ENCODE assay signal across 36 cellular contexts in genomic region chr6:65943548-65943947, GRCh38.
"Had no signal": no experiment of that assay in that cellular context is flagged by ENCODE, and none has a peak within 500 bp of the region (broad histone marks: within the 10 kb centered on the region; RNA-seq: fewer than 3 reads in every experiment).

No MANE protein-coding gene starts in this region.

- H3K4me1 ChIP-seq: body of pancreas, breast epithelium, esophagus muscularis mucosa, foreskin keratinocyte, gastrocnemius medialis, heart left ventricle had no signal

- ATAC-seq: activated CD8-positive, alpha-beta T cell treated with anti-CD3 and anti-CD28 coated beads for 36 hours; activated T-cell treated with anti-CD3 and anti-CD28 coated beads, Interleukin-2, amount 50 U/mL, for 4 hours; activated T-helper 17 cell treated with anti-CD3 and anti-CD28 coated beads, Interleukin-2, amount 50 U/mL, for 72 hours; body of pancreas; effector memory CD8-positive, alpha-beta T cell; foreskin keratinocyte; gastrocnemius medialis; heart left ventricle; T-helper 17 cell had no signal

- H3K4me1 Mint-ChIP-seq: activated B cell treated with CpG ODN at 0.5 μM for 24 hours; activated CD4-positive, alpha-beta T cell treated with anti-CD3 and anti-CD28 coated beads, Interleukin-2, amount 10 ng/mL, durations not matched to agents 7 days and 5 days; activated T-helper 17 cell treated with anti-CD3 and anti-CD28 coated beads, Interleukin-2, amount 50 U/mL, for 72 hours; T-helper 17 cell had no signal

- H3K4me3 ChIP-seq: body of pancreas, breast epithelium, cardiac muscle cell, coronary artery, esophagus muscularis mucosa, gastrocnemius medialis, heart left ventricle had no signal

- H3K4me3 Mint-ChIP-seq: activated B cell treated with CpG ODN at 0.5 μM for 24 hours; activated CD4-positive, alpha-beta T cell treated with anti-CD3 and anti-CD28 coated beads, Interleukin-2, amount 10 ng/mL, durations not matched to agents 7 days and 5 days; activated CD8-positive, alpha-beta T cell treated with anti-CD3 and anti-CD28 coated beads for 36 hours; activated naive CD8-positive, alpha-beta T cell; activated T-cell treated with anti-CD3 and anti-CD28 coated beads, Interleukin-2, amount 50 U/mL, for 4 hours; activated T-helper 17 cell treated with anti-CD3 and anti-CD28 coated beads, Interleukin-2, amount 50 U/mL, for 72 hours; dendritic cell treated with granulocyte-macrophage colony-stimulating factor and Interleukin-4, amounts not matched to agents 40 ng/mL and 50 ng/mL, for 4 days; effector memory CD8-positive, alpha-beta T cell; T-helper 17 cell; T-helper 2 cell treated with Interferon-gamma antibody and Interleukin-4, amounts not matched to agents 5 μg/mL and 100 μg/mL, for 36 hours had no signal

- H3K27me3 Mint-ChIP-seq: activated B cell treated with CpG ODN at 0.5 μM for 24 hours; activated CD4-positive, alpha-beta T cell treated with anti-CD3 and anti-CD28 coated beads, Interleukin-2, amount 10 ng/mL, durations not matched to agents 7 days and 5 days; activated CD8-positive, alpha-beta T cell treated with anti-CD3 and anti-CD28 coated beads for 36 hours; activated naive CD8-positive, alpha-beta T cell; activated T-helper 17 cell treated with anti-CD3 and anti-CD28 coated beads, Interleukin-2, amount 50 U/mL, for 72 hours; dendritic cell treated with granulocyte-macrophage colony-stimulating factor and Interleukin-4, amounts not matched to agents 40 ng/mL and 50 ng/mL, for 4 days; effector memory CD8-positive, alpha-beta T cell; T-helper 17 cell had no signal

- H3K27me3 ChIP-seq: body of pancreas, breast epithelium, cardiac muscle cell, esophagus muscularis mucosa, foreskin keratinocyte, gastrocnemius medialis, heart left ventricle had no signal

- H3K27ac Mint-ChIP-seq: activated B cell treated with CpG ODN at 0.5 μM for 24 hours; activated CD4-positive, alpha-beta T cell treated with anti-CD3 and anti-CD28 coated beads, Interleukin-2, amount 10 ng/mL, durations not matched to agents 7 days and 5 days; activated CD8-positive, alpha-beta T cell treated with anti-CD3 and anti-CD28 coated beads for 36 hours; activated naive CD8-positive, alpha-beta T cell; activated T-helper 17 cell treated with anti-CD3 and anti-CD28 coated beads, Interleukin-2, amount 50 U/mL, for 72 hours; dendritic cell treated with granulocyte-macrophage colony-stimulating factor and Interleukin-4, amounts not matched to agents 40 ng/mL and 50 ng/mL, for 4 days; effector memory CD8-positive, alpha-beta T cell; T-helper 17 cell; T-helper 2 cell treated with Interferon-gamma antibody and Interleukin-4, amounts not matched to agents 5 μg/mL and 100 μg/mL, for 36 hours had no signal

- DNase-seq: activated B cell treated with CpG ODN at 0.5 μM for 24 hours; activated CD4-positive, alpha-beta T cell treated with anti-CD3 and anti-CD28 coated beads for 4 hours; activated CD4-positive, alpha-beta T cell treated with anti-CD3 and anti-CD28 coated beads, Interleukin-2, amount 10 ng/mL, durations not matched to agents 7 days and 5 days; activated CD4-positive, alpha-beta T cell treated with anti-CD3 and anti-CD28 coated beads, Interleukin-2, amount 50 U/mL, for 4 hours; activated CD4-positive, CD25-positive, alpha-beta regulatory T cell treated with anti-CD3 and anti-CD28 coated beads, Interleukin-2, amount 50 U/mL, for 72 hours; activated CD8-positive, alpha-beta memory T cell treated with anti-CD3 and anti-CD28 coated beads for 24 hours; activated CD8-positive, alpha-beta T cell treated with anti-CD3 and anti-CD28 coated beads for 36 hours; activated effector memory CD4-positive, alpha-beta T cell treated with Interleukin-2 at 50 U/mL for 16 hours; activated gamma-delta T cell treated with Interleukin-2 at 50 U/mL for 16 hours; activated naive CD4-positive, alpha-beta T cell treated with anti-CD3 and anti-CD28 coated beads, Interleukin-2, amount 50 U/mL, for 16 hours; activated naive CD4-positive, alpha-beta T cell treated with Interleukin-2 at 50 U/mL for 16 hours; activated T-cell treated with anti-CD3 and anti-CD28 coated beads, Interleukin-2, amount 50 U/mL, for 4 hours; amniotic stem cell; aorta; body of pancreas; central memory CD4-positive, alpha-beta T cell; cerebellar nuclear complex; effector CD4-positive, alpha-beta T cell; effector memory CD8-positive, alpha-beta T cell; erythroblast; foreskin keratinocyte; gastrocnemius medialis; glutamatergic neuron; heart left ventricle; T-helper 1 cell; T-helper 17 cell; T1000; WERI-Rb-1 had no signal

- H3K36me3 ChIP-seq: breast epithelium, cardiac muscle cell, esophagus muscularis mucosa, gastrocnemius medialis, heart left ventricle, WERI-Rb-1 had no signal

- H3K9me3 ChIP-seq: body of pancreas, breast epithelium, esophagus muscularis mucosa, gastrocnemius medialis, heart left ventricle had no signal

- H3K36me3 Mint-ChIP-seq: activated naive CD8-positive, alpha-beta T cell had no signal

- H3K27ac ChIP-seq: body of pancreas, breast epithelium, cardiac muscle cell, coronary artery, esophagus muscularis mucosa, foreskin keratinocyte, gastrocnemius medialis, heart left ventricle, WERI-Rb-1 had no signal
